25 cellular contexts compared by ENCODE assay signal in genomic region chrX:37361596-37361995, GRCh38. TPM values are rescaled to one million over a fixed set of nuclear protein-coding genes. Genes with fewer than 3 reads are reported as not detected.
DNase-seq lines count a peak whose midpoint lies in the region; ATAC-seq and TF ChIP-seq lines count a peak whose summit lies in the region.
"Had no signal": no experiment of that assay in that cellular context is flagged by ENCODE, and none has a peak within 500 bp of the region (broad histone marks: within the 10 kb centered on the region; RNA-seq: fewer than 3 reads in every experiment).

No MANE protein-coding gene starts in this region.

- H3K4me3 Mint-ChIP-seq in osteocyte (ENCODE audit: unreplicated experiment), result peak overlapping the region; percentile 12
- H3K4me3 Mint-ChIP-seq in activated T-cell treated with anti-CD3 and anti-CD28 coated beads, Interleukin-2, amount 50 U/mL, for 4 hours, result no peak overlapping the region
- H3K4me3 Mint-ChIP-seq in mesothelial cell of epicardium, result no peak overlapping the region
- no peak overlapping the region for H3K4me3 Mint-ChIP-seq in activated T-helper 2 cell treated with anti-CD3 and anti-CD28 coated beads, Interferon-gamma antibody, Interleukin-2, Interleukin-4, amounts not matched to agents 10 μg/mL and 5 μg/mL and 100 μg/mL, durations not matched to agents 14 hours and 24 hours and 36 hours (ENCODE audit: low read depth)
- H3K4me3 Mint-ChIP-seq: activated CD4-positive, alpha-beta memory T cell treated with anti-CD3 and anti-CD28 coated beads, Interleukin-2, amount 10 ng/mL, durations not matched to agents 7 days and 5 days; activated naive CD8-positive, alpha-beta T cell; CD4-positive, alpha-beta memory T cell; stimulated activated naive CD8-positive, alpha-beta T cell treated with anti-CD3 and anti-CD28 coated beads, Interleukin-15, Interleukin-2, amounts not matched to agents 100 ng/mL and 50 ng/mL, for 24 hours; T-helper 17 cell had no signal

- intact Hi-C loops in activated T-helper 2 cell treated with anti-CD3 and anti-CD28 coated beads, Interferon-gamma antibody, Interleukin-2, Interleukin-4, amounts not matched to agents 10 μg/mL and 5 μg/mL and 100 μg/mL, durations not matched to agents 14 hours and 24 hours and 36 hours (cut with micrococcal nuclease), result no loop called here

- peaks cover 11% of the 10 kb centered on the region for H3K4me1 Mint-ChIP-seq in osteocyte (ENCODE audit: unreplicated experiment)
- no peaks in the 10 kb centered on the region for H3K4me1 Mint-ChIP-seq in activated T-cell treated with anti-CD3 and anti-CD28 coated beads, Interleukin-2, amount 50 U/mL, for 4 hours (ENCODE audit: low read depth)
- H3K4me1 Mint-ChIP-seq in mesothelial cell of epicardium, result no peaks in the 10 kb centered on the region
- H3K4me1 Mint-ChIP-seq in activated T-helper 2 cell treated with anti-CD3 and anti-CD28 coated beads, Interferon-gamma antibody, Interleukin-2, Interleukin-4, amounts not matched to agents 10 μg/mL and 5 μg/mL and 100 μg/mL, durations not matched to agents 14 hours and 24 hours and 36 hours (ENCODE audit: low read depth), result no peaks in the 10 kb centered on the region
- H3K4me1 Mint-ChIP-seq: activated CD4-positive, alpha-beta memory T cell treated with anti-CD3 and anti-CD28 coated beads, Interleukin-2, amount 10 ng/mL, durations not matched to agents 7 days and 5 days; CD4-positive, alpha-beta memory T cell; T-helper 17 cell had no signal

- H3K27me3 Mint-ChIP-seq in osteocyte (ENCODE audit: unreplicated experiment) (no peaks in the 10 kb centered on the region), mesothelial cell of epicardium (ENCODE audit: low read depth) (no peaks in the 10 kb centered on the region)
- H3K27me3 Mint-ChIP-seq in activated T-cell treated with anti-CD3 and anti-CD28 coated beads, Interleukin-2, amount 50 U/mL, for 4 hours (ENCODE audit: low read depth), result no peaks in the 10 kb centered on the region
- H3K27me3 Mint-ChIP-seq in activated T-helper 2 cell treated with anti-CD3 and anti-CD28 coated beads, Interferon-gamma antibody, Interleukin-2, Interleukin-4, amounts not matched to agents 10 μg/mL and 5 μg/mL and 100 μg/mL, durations not matched to agents 14 hours and 24 hours and 36 hours (ENCODE audit: low read depth), result no peaks in the 10 kb centered on the region
- H3K27me3 Mint-ChIP-seq: activated CD4-positive, alpha-beta memory T cell treated with anti-CD3 and anti-CD28 coated beads, Interleukin-2, amount 10 ng/mL, durations not matched to agents 7 days and 5 days; activated naive CD8-positive, alpha-beta T cell; CD4-positive, alpha-beta memory T cell; stimulated activated naive CD8-positive, alpha-beta T cell treated with anti-CD3 and anti-CD28 coated beads, Interleukin-15, Interleukin-2, amounts not matched to agents 100 ng/mL and 50 ng/mL, for 24 hours; T-helper 17 cell had no signal

- DNase-seq in EH (ENCODE audit: low read depth) (peak; percentile 40), RPMI7951 (ENCODE audit: low read depth) (peak; percentile 7), epithelial cell of esophagus (ENCODE audit: low read depth) (peak; percentile 37), osteocyte (ENCODE audit: extremely low spot score, unreplicated experiment) (no peak), NK-92 (lab: John Stamatoyannopoulos, UW; ENCODE audit: unreplicated experiment) (no peak), mesothelial cell of epicardium (ENCODE audit: low spot score in 2 of 2, unreplicated experiment in 2 of 2) (no peak)
- no peak for DNase-seq in activated T-cell treated with anti-CD3 and anti-CD28 coated beads, Interleukin-2, amount 50 U/mL, for 4 hours
- no peak for DNase-seq in activated T-helper 2 cell treated with anti-CD3 and anti-CD28 coated beads, Interferon-gamma antibody, Interleukin-2, Interleukin-4, amounts not matched to agents 10 μg/mL and 5 μg/mL and 100 μg/mL, durations not matched to agents 14 hours and 24 hours and 36 hours (ENCODE audit: low spot score)
- DNase-seq: activated CD4-positive, alpha-beta memory T cell treated with anti-CD3 and anti-CD28 coated beads, Interleukin-2, amount 10 ng/mL, durations not matched to agents 7 days and 5 days; activated CD4-positive, alpha-beta T cell treated with anti-CD3 and anti-CD28 coated beads for 1 hour; CD4-positive, alpha-beta memory T cell; central memory CD4-positive, alpha-beta T cell; dermis blood vessel endothelial cell; heart left ventricle; NCI-H1436; OCI-M1; T-helper 17 cell; thyroid gland had no signal

- TF ChIP-seq CTCF in epithelial cell of esophagus (IDR thresholded peaks at IDR 0.05; ENCODE audit: insufficient read depth, low read depth, low read length, missing control alignments), result no peak
- no peak for TF ChIP-seq CTCF in osteocyte (IDR thresholded peaks at IDR 0.05)
- TF ChIP-seq CTCF in mesothelial cell of epicardium (IDR thresholded peaks at IDR 0.05; ENCODE audit: unreplicated experiment), result no peak

- ATAC-seq in activated T-cell treated with anti-CD3 and anti-CD28 coated beads, Interleukin-2, amount 50 U/mL, for 4 hours, result no peak
- ATAC-seq: HCT116, heart left ventricle, SK-N-SH treated with all-trans-retinoic acid at 6 μM for 48 hours, T-helper 17 cell had no signal

- H3K36me3 Mint-ChIP-seq in osteocyte (ENCODE audit: unreplicated experiment), result no peaks in the 10 kb centered on the region
- no peaks in the 10 kb centered on the region for H3K36me3 Mint-ChIP-seq in activated T-cell treated with anti-CD3 and anti-CD28 coated beads, Interleukin-2, amount 50 U/mL, for 4 hours (ENCODE audit: insufficient read depth)
- peaks cover 18% of the 10 kb centered on the region for H3K36me3 Mint-ChIP-seq in mesothelial cell of epicardium
- H3K36me3 Mint-ChIP-seq in activated T-helper 2 cell treated with anti-CD3 and anti-CD28 coated beads, Interferon-gamma antibody, Interleukin-2, Interleukin-4, amounts not matched to agents 10 μg/mL and 5 μg/mL and 100 μg/mL, durations not matched to agents 14 hours and 24 hours and 36 hours (ENCODE audit: low read depth), result no peaks in the 10 kb centered on the region
- H3K36me3 Mint-ChIP-seq: activated naive CD8-positive, alpha-beta T cell; CD4-positive, alpha-beta memory T cell had no signal

- no peak overlapping the region for H3K4me3 ChIP-seq in epithelial cell of esophagus (ENCODE audit: low read length)
- H3K4me3 ChIP-seq: ascending aorta, heart left ventricle, prostate gland, thyroid gland, vagina had no signal

- H3K27ac Mint-ChIP-seq in osteocyte (ENCODE audit: unreplicated experiment) (peak overlapping the region; percentile 56), mesothelial cell of epicardium (no peak overlapping the region)
- no peak overlapping the region for H3K27ac Mint-ChIP-seq in activated T-helper 2 cell treated with anti-CD3 and anti-CD28 coated beads, Interferon-gamma antibody, Interleukin-2, Interleukin-4, amounts not matched to agents 10 μg/mL and 5 μg/mL and 100 μg/mL, durations not matched to agents 14 hours and 24 hours and 36 hours
- H3K27ac Mint-ChIP-seq: activated CD4-positive, alpha-beta memory T cell treated with anti-CD3 and anti-CD28 coated beads, Interleukin-2, amount 10 ng/mL, durations not matched to agents 7 days and 5 days; activated naive CD8-positive, alpha-beta T cell; CD4-positive, alpha-beta memory T cell; stimulated activated naive CD8-positive, alpha-beta T cell treated with anti-CD3 and anti-CD28 coated beads, Interleukin-15, Interleukin-2, amounts not matched to agents 100 ng/mL and 50 ng/mL, for 24 hours; T-helper 17 cell had no signal

- peaks cover 42% of the 10 kb centered on the region for H3K9me3 Mint-ChIP-seq in osteocyte (ENCODE audit: unreplicated experiment)
- no peaks in the 10 kb centered on the region for H3K9me3 Mint-ChIP-seq in activated T-cell treated with anti-CD3 and anti-CD28 coated beads, Interleukin-2, amount 50 U/mL, for 4 hours
- H3K9me3 Mint-ChIP-seq in mesothelial cell of epicardium, result peaks cover 56% of the 10 kb centered on the region
- H3K9me3 Mint-ChIP-seq in activated T-helper 2 cell treated with anti-CD3 and anti-CD28 coated beads, Interferon-gamma antibody, Interleukin-2, Interleukin-4, amounts not matched to agents 10 μg/mL and 5 μg/mL and 100 μg/mL, durations not matched to agents 14 hours and 24 hours and 36 hours, result no peaks in the 10 kb centered on the region
- H3K9me3 Mint-ChIP-seq: activated CD4-positive, alpha-beta memory T cell treated with anti-CD3 and anti-CD28 coated beads, Interleukin-2, amount 10 ng/mL, durations not matched to agents 7 days and 5 days; stimulated activated naive CD8-positive, alpha-beta T cell treated with anti-CD3 and anti-CD28 coated beads, Interleukin-15, Interleukin-2, amounts not matched to agents 100 ng/mL and 50 ng/mL, for 24 hours had no signal

RNA-seq across cellular contexts. Expression of gene PRRG1, which starts 12.4 kb away (rescaled TPM):
- 11.9 and 12.6 TPM in 2 replicates for total RNA-seq in RPMI7951 (2014; rRNA removed; shearing (Covaris generic))
- total RNA-seq in osteocyte (8.8 and 9.8 TPM in 2 replicates), mesothelial cell of epicardium (8.3 to 10.1 TPM (median 8.5 TPM) in 3 replicates)
- total RNA-seq in activated T-cell treated with anti-CD3 and anti-CD28 coated beads, Interleukin-2, amount 50 U/mL, for 4 hours, result not detected
- not detected in 2 replicates for total RNA-seq in activated T-helper 2 cell treated with anti-CD3 and anti-CD28 coated beads, Interferon-gamma antibody, Interleukin-2, Interleukin-4, amounts not matched to agents 10 μg/mL and 5 μg/mL and 100 μg/mL, durations not matched to agents 14 hours and 24 hours and 36 hours
- total RNA-seq: activated CD4-positive, alpha-beta memory T cell treated with anti-CD3 and anti-CD28 coated beads, Interleukin-2, amount 10 ng/mL, durations not matched to agents 7 days and 5 days; CD4-positive, alpha-beta memory T cell; T-helper 17 cell had no signal

Comparison
In these comparisons a context has a peak if more than half of its experiments do, and no peak if none do; other contexts are left out.
1. DNase-seq: peak in EH (single experiment), RPMI7951 (single experiment) and epithelial cell of esophagus (single experiment); none in osteocyte (single experiment), NK-92 (single experiment), activated T-cell treated with anti-CD3 and anti-CD28 coated beads, Interleukin-2, amount 50 U/mL, for 4 hours (single experiment), mesothelial cell of epicardium (0 of 2) and activated T-helper 2 cell treated with anti-CD3 and anti-CD28 coated beads, Interferon-gamma antibody, Interleukin-2, Interleukin-4, amounts not matched to agents 10 μg/mL and 5 μg/mL and 100 μg/mL, durations not matched to agents 14 hours and 24 hours and 36 hours (single experiment).